Comparison of ENCODE assay signal across 1 cellular context in genomic region chr5:167820266-167820988, GRCh38.
TF ChIP-seq lines count a peak whose summit lies in the region.

No MANE protein-coding gene starts in this region.

TF ChIP-seq in GM23338, 12 proteins besides CTCF, POLR2A, EP300 and RAD21 (continued from another document):
- TF ChIP-seq POLR2AphosphoS5 (IDR thresholded peaks at IDR 0.05; ENCODE audit: low read depth): no peak
- TF ChIP-seq CREB1 (CRISPR knock-in tag; IDR thresholded peaks at IDR 0.05; ENCODE audit: low read depth): no peak
